In genomic region chr7:835491-836401, GRCh38 we compare ENCODE assay signal across 9 cellular contexts. TPM values are rescaled to one million over a fixed set of nuclear protein-coding genes. Genes with fewer than 3 reads are reported as not detected.
DNase-seq lines count a peak whose midpoint lies in the region; ATAC-seq and TF ChIP-seq lines count a peak whose summit lies in the region.
"Had no signal": no experiment of that assay in that cellular context is flagged by ENCODE, and none has a peak within 500 bp of the region (broad histone marks: within the 10 kb centered on the region; RNA-seq: fewer than 3 reads in every experiment).

No MANE protein-coding gene starts in this region.

- peak overlapping the region; percentile 15 for H3K27ac Mint-ChIP-seq in Calu3 (ENCODE audit: unreplicated experiment)
- H3K27ac Mint-ChIP-seq in activated CD8-positive, alpha-beta memory T cell treated with anti-CD3 and anti-CD28 coated beads, Interleukin-2, amount 10 ng/mL, durations not matched to agents 7 days and 5 days: no peak overlapping the region

- peaks cover 75% of the 10 kb centered on the region for H3K36me3 Mint-ChIP-seq in Calu3 (ENCODE audit: insufficient read depth, unreplicated experiment)
- H3K36me3 Mint-ChIP-seq in activated CD8-positive, alpha-beta memory T cell treated with anti-CD3 and anti-CD28 coated beads, Interleukin-2, amount 10 ng/mL, durations not matched to agents 7 days and 5 days: peaks cover 10% of the 10 kb centered on the region

- no peak overlapping the region for H2BK120ac ChIP-seq in neuronal stem cell (ENCODE audit: low read depth, low read length)

- H2AFZ ChIP-seq in neuronal stem cell (ENCODE audit: low read length): no peak overlapping the region

- intact Hi-C loops in Calu3 (cut with micrococcal nuclease; ENCODE audit: unreplicated experiment): loop anchor here (1.0 kb wide), 1 partner anchor 49 kb away; no protein-coding TSS in a partner anchor
- intact Hi-C loops in dorsolateral prefrontal cortex (cut with DNase I): no loop called here

- H3K9me3 ChIP-seq in neuronal stem cell (replicated peaks in 1 of 2; ENCODE audit: control insufficient read depth in 2 of 2, insufficient read depth in 1 of 2, low read depth in 1 of 2, low read length in 2 of 2): no peaks in the 10 kb centered on the region

- WGBS in neuronal stem cell (ENCODE audit: extremely low coverage in 2 of 2, insufficient read length in 2 of 2, insufficient replicate concordance in 1 of 2), 2 donors: no CpG with 5 or more reads among the region's 27 CpGs

- no peak overlapping the region for H3K4me3 ChIP-seq in dorsolateral prefrontal cortex
- no peak overlapping the region for H3K4me3 ChIP-seq in neuronal stem cell (ENCODE audit: low read length in 2 of 2)

- H3K4me2 ChIP-seq in neuronal stem cell (ENCODE audit: insufficient read depth, low read length, poor library complexity, severe bottlenecking): no peak overlapping the region

- H4K91ac ChIP-seq in neuronal stem cell (ENCODE audit: low read depth, low read length, poor library complexity): no peak overlapping the region

- H3K27me3 Mint-ChIP-seq in Calu3 (ENCODE audit: unreplicated experiment): no peaks in the 10 kb centered on the region
- H3K27me3 Mint-ChIP-seq in activated CD8-positive, alpha-beta memory T cell treated with anti-CD3 and anti-CD28 coated beads, Interleukin-2, amount 10 ng/mL, durations not matched to agents 7 days and 5 days: no peaks in the 10 kb centered on the region
- H3K27me3 Mint-ChIP-seq: activated naive CD8-positive, alpha-beta T cell had no signal

- H3K14ac ChIP-seq in neuronal stem cell (ENCODE audit: low read length): no peak overlapping the region

- no peak overlapping the region for H3K4me3 Mint-ChIP-seq in Calu3 (ENCODE audit: low read depth, unreplicated experiment)
- H3K4me3 Mint-ChIP-seq in activated CD8-positive, alpha-beta memory T cell treated with anti-CD3 and anti-CD28 coated beads, Interleukin-2, amount 10 ng/mL, durations not matched to agents 7 days and 5 days: no peak overlapping the region
- H3K4me3 Mint-ChIP-seq: activated naive CD8-positive, alpha-beta T cell had no signal

- H3K9me3 Mint-ChIP-seq in Calu3 (ENCODE audit: low read depth, unreplicated experiment): no peaks in the 10 kb centered on the region
- H3K9me3 Mint-ChIP-seq in activated CD8-positive, alpha-beta memory T cell treated with anti-CD3 and anti-CD28 coated beads, Interleukin-2, amount 10 ng/mL, durations not matched to agents 7 days and 5 days (ENCODE audit: low read depth): no peaks in the 10 kb centered on the region

- ATAC-seq in HG02588 (IDR thresholded peaks at IDR 0.05; ENCODE audit: unreplicated experiment) (no peak), HG02623 (IDR thresholded peaks at IDR 0.05; ENCODE audit: unreplicated experiment) (no peak)
- no peak for ATAC-seq in activated CD8-positive, alpha-beta memory T cell treated with anti-CD3 and anti-CD28 coated beads, Interleukin-2, amount 10 ng/mL, durations not matched to agents 7 days and 5 days

- peaks cover 12% of the 10 kb centered on the region for H3K79me1 ChIP-seq in neuronal stem cell (ENCODE audit: low read depth, low read length)

- peaks cover 0 to 2% of the 10 kb centered on the region in 2 donors for H3K4me1 ChIP-seq in neuronal stem cell (ENCODE audit: control insufficient read depth in 2 of 2, insufficient read depth in 1 of 2, low read depth in 1 of 2, low read length in 2 of 2)

- CTCF ChIA-PET in Calu3 (lab: Charles Lee): interaction anchor here (0.9 to 1.7 kb wide), 7 partner anchors 11 to 114 kb away, joined by 3 to 11 read pairs (median 4); no protein-coding TSS in a partner anchor
- CTCF ChIA-PET in activated CD8-positive, alpha-beta memory T cell treated with anti-CD3 and anti-CD28 coated beads, Interleukin-2, amount 10 ng/mL, durations not matched to agents 7 days and 5 days (lab: Charles Lee): interaction anchor here (0.9 kb wide), 1 partner anchor 40 kb away, joined by 5 read pairs; the partner anchor contains the start of gene GET4

- peaks cover 52% of the 10 kb centered on the region for H3K4me1 Mint-ChIP-seq in Calu3 (ENCODE audit: low read depth, unreplicated experiment)
- H3K4me1 Mint-ChIP-seq in activated CD8-positive, alpha-beta memory T cell treated with anti-CD3 and anti-CD28 coated beads, Interleukin-2, amount 10 ng/mL, durations not matched to agents 7 days and 5 days: peaks cover 23% of the 10 kb centered on the region

- no peak overlapping the region for H3K18ac ChIP-seq in neuronal stem cell (ENCODE audit: low read length)

- DNase-seq in Calu3 (peak; percentile 21), NCI-H2171 (lab: John Stamatoyannopoulos, UW) (peak; percentile 49), dorsolateral prefrontal cortex (peak in 3 of 10 donors; percentile 29 to 61 (median 51)), neuronal stem cell (ENCODE audit: low spot score) (no peak), T1000 (lab: John Stamatoyannopoulos, UW) (no peak)
- DNase-seq in activated CD8-positive, alpha-beta memory T cell treated with anti-CD3 and anti-CD28 coated beads, Interleukin-2, amount 10 ng/mL, durations not matched to agents 7 days and 5 days: no peak

- BruUV-seq in Calu3 (replicated peaks; lab: Mats Ljungman, UMichigan): no TSS peak

- H3K27ac ChIP-seq in dorsolateral prefrontal cortex: peak overlapping the region in 49 of 59 donors; percentile 1 to 78 (median 44)
- H3K27ac ChIP-seq in neuronal stem cell (replicated peaks; ENCODE audit: low read length): no peak overlapping the region

- no peak overlapping the region for H4K8ac ChIP-seq in neuronal stem cell (ENCODE audit: low read depth, low read length)

- H2BK5ac ChIP-seq in neuronal stem cell (ENCODE audit: low read length): no peak overlapping the region

- TF ChIP-seq CTCF in Calu3 (IDR thresholded peaks at IDR 0.05; ENCODE audit: unreplicated experiment) (no peak), dorsolateral prefrontal cortex (IDR thresholded peaks at IDR 0.05 in 54 of 56, conservative IDR thresholded peaks at IDR 0.05 in 2 of 56; ENCODE audit: low read depth in 1 of 56, partially characterized antibody in 56 of 56) (no peak)

- H2BK15ac ChIP-seq in neuronal stem cell (ENCODE audit: low read length): no peak overlapping the region

- H3K4ac ChIP-seq in neuronal stem cell (ENCODE audit: low read length): no peak overlapping the region

- H3K23ac ChIP-seq in neuronal stem cell (ENCODE audit: low read depth, low read length, poor library complexity): peak overlapping the region; percentile 75

- no peak overlapping the region for H2AK5ac ChIP-seq in neuronal stem cell (ENCODE audit: low read depth, low read length)

- H3K36me3 ChIP-seq in neuronal stem cell (replicated peaks in 1 of 2; ENCODE audit: control insufficient read depth in 2 of 2, insufficient read depth in 2 of 2, low read length in 2 of 2): peaks cover 12 to 77% of the 10 kb centered on the region in 2 donors

- H3K27me3 ChIP-seq in dorsolateral prefrontal cortex: no peaks in the 10 kb centered on the region
- no peaks in the 10 kb centered on the region for H3K27me3 ChIP-seq in neuronal stem cell (ENCODE audit: control insufficient read depth in 3 of 3, insufficient read depth in 3 of 3, low read depth in 1 of 3, low read length in 3 of 3)

- H2BK12ac ChIP-seq in neuronal stem cell (ENCODE audit: low read length): no peak overlapping the region

- no peak overlapping the region for H3K9ac ChIP-seq in neuronal stem cell (ENCODE audit: low read depth, low read length, poor library complexity)

RNA-seq across cellular contexts. Expression of gene SUN1, which starts 3.5 kb away (rescaled TPM):
- total RNA-seq in Calu3 (2022) (218 and 252 TPM in 2 replicates), dorsolateral prefrontal cortex (100 to 1,000 TPM; 114 to 221 (median 159) TPM)
- 62.1 TPM for polyA plus RNA-seq in neuronal stem cell (2013, experiment 1 of 2)
- polyA plus RNA-seq in neuronal stem cell (2013, experiment 2 of 2): 60.5 TPM
- 10 to 100 TPM; 41.4 to 46.3 TPM for total RNA-seq in activated CD8-positive, alpha-beta memory T cell treated with anti-CD3 and anti-CD28 coated beads, Interleukin-2, amount 10 ng/mL, durations not matched to agents 7 days and 5 days

RNA-seq across cellular contexts. Expression of gene GET4, which starts 40.6 kb away (rescaled TPM):
- total RNA-seq in Calu3 (2022): 145 and 167 TPM in 2 replicates
- 10 to 100 TPM; 25.4 to 54.1 (median 40.7) TPM for total RNA-seq in dorsolateral prefrontal cortex
- 28.4 TPM for polyA plus RNA-seq in neuronal stem cell (2013, experiment 1 of 2)
- 27.9 TPM for polyA plus RNA-seq in neuronal stem cell (2013, experiment 2 of 2)
- total RNA-seq in activated CD8-positive, alpha-beta memory T cell treated with anti-CD3 and anti-CD28 coated beads, Interleukin-2, amount 10 ng/mL, durations not matched to agents 7 days and 5 days: 10 to 100 TPM; 38.0 to 39.2 TPM

Comparison
In these comparisons a context has a peak if more than half of its experiments do, and no peak if none do; other contexts are left out.
1. DNase-seq: peak in Calu3 (single experiment) and NCI-H2171 (single experiment); none in neuronal stem cell (single experiment), activated CD8-positive, alpha-beta memory T cell treated with anti-CD3 and anti-CD28 coated beads, Interleukin-2, amount 10 ng/mL, durations not matched to agents 7 days and 5 days (single experiment) and T1000 (single experiment).